Comparison of ENCODE assay signal across 8 cellular contexts in the genomic region with DNA sequence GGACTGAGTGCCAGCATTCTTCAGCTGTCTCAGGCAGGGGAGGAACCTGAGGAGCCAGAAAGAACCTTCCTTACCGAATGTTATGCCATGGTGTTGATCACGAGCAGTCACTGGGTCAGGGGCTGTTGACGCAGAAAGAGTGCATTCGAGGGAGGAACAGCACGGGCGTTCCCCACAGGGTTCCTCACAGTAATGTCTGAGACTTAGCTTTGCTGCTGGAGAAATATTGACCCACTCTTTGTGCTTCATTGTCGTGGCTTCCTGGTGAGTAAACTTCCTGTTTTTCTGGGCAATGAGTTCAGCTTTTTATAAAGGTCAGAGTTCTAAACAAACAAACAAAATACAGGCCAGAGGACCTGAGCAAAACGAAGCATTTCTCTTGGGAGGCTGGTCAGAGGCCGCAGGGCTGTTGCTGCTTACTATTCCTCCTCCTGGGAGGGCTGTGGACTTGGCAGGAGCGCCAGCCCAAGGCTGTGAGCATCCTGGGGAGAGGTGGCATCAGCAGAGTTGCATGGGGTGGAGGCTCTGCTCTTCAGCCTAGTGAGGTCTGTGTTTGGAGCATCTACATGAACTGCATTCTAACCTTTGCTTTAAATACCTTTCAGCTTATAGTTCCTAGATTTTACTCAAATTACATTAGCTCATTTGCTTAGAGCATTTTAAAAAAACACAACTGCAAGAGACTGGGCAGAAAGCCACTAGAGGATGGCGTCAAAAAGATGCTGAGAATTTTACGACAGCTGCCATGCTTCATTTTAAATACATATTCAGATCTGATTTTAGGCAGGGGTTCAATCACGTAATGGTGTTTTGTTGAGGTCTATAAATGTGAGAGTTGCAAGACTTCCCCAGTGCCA.
A peak's percentile ranks its signal among the peaks of the same experiment; 100 is the strongest.
DNase-seq lines count a peak whose midpoint lies in the region; ATAC-seq lines count a peak whose summit lies in the region.

No MANE protein-coding gene starts in this region.

- H4K20me1 ChIP-seq in Karpas-422 (ENCODE audit: insufficient read depth, low read depth, low read length), result no peaks in the 10 kb centered on the region

- H3K27me3 ChIP-seq in subcutaneous abdominal adipose tissue (ENCODE audit: control insufficient read depth in 5 of 5, insufficient read depth in 4 of 5, low read length in 5 of 5) (no peaks in the 10 kb centered on the region), Karpas-422 (ENCODE audit: low read length) (no peaks in the 10 kb centered on the region)

- no peaks in the 10 kb centered on the region for H3K9me3 Mint-ChIP-seq in activated T-cell treated with anti-CD3 and anti-CD28 coated beads, Interleukin-2, amount 50 U/mL, for 72 hours
- H3K9me3 Mint-ChIP-seq in T-helper 2 cell treated with Interferon-gamma antibody and Interleukin-4, amounts not matched to agents 5 μg/mL and 100 μg/mL, for 36 hours, result peaks cover 3% of the 10 kb centered on the region

- H3K4me3 Mint-ChIP-seq in activated T-cell treated with anti-CD3 and anti-CD28 coated beads, Interleukin-2, amount 50 U/mL, for 72 hours, result no peak overlapping the region
- H3K4me3 Mint-ChIP-seq in T-helper 2 cell treated with Interferon-gamma antibody and Interleukin-4, amounts not matched to agents 5 μg/mL and 100 μg/mL, for 36 hours, result no peak overlapping the region

- H3K36me3 ChIP-seq in subcutaneous abdominal adipose tissue (ENCODE audit: control insufficient read depth in 5 of 5, insufficient read depth in 5 of 5, low read length in 5 of 5) (peaks cover 0 to 7% (median 3%) of the 10 kb centered on the region in 5 donors), Karpas-422 (ENCODE audit: insufficient read depth, low read length) (no peaks in the 10 kb centered on the region)

- H3K9me3 ChIP-seq in subcutaneous abdominal adipose tissue (ENCODE audit: control insufficient read depth in 5 of 5, low read length in 5 of 5) (no peaks in the 10 kb centered on the region), Karpas-422 (ENCODE audit: low read length) (no peaks in the 10 kb centered on the region)

- H3K79me2 ChIP-seq in Karpas-422 (ENCODE audit: low read length), result no peaks in the 10 kb centered on the region

- H3K4me1 ChIP-seq in subcutaneous abdominal adipose tissue (ENCODE audit: control insufficient read depth in 5 of 5, insufficient read depth in 5 of 5, low read length in 5 of 5) (peaks cover 0 to 38% (median 4%) of the 10 kb centered on the region in 5 donors), Karpas-422 (ENCODE audit: low read length) (peaks cover 25% of the 10 kb centered on the region)

- H3K4me3 ChIP-seq in subcutaneous abdominal adipose tissue (ENCODE audit: low read depth in 1 of 5, low read length in 5 of 5), result peak overlapping the region in 2 of 5 donors; percentile 8 to 28
- no peak overlapping the region for H3K4me3 ChIP-seq in Karpas-422 (ENCODE audit: low read length)

- no peaks in the 10 kb centered on the region for H3K4me1 Mint-ChIP-seq in activated T-cell treated with anti-CD3 and anti-CD28 coated beads, Interleukin-2, amount 50 U/mL, for 72 hours (ENCODE audit: low read depth)
- peaks cover 9% of the 10 kb centered on the region for H3K4me1 Mint-ChIP-seq in T-helper 2 cell treated with Interferon-gamma antibody and Interleukin-4, amounts not matched to agents 5 μg/mL and 100 μg/mL, for 36 hours (ENCODE audit: low read depth)

- no peak overlapping the region for H2AFZ ChIP-seq in Karpas-422 (ENCODE audit: low read length)

- no peak for ATAC-seq in activated T-cell treated with anti-CD3 and anti-CD28 coated beads, Interleukin-2, amount 50 U/mL, for 72 hours (replicated peaks in 1 of 2)
- no peak for ATAC-seq in HG03135 (IDR thresholded peaks at IDR 0.05; ENCODE audit: unreplicated experiment)

- H3K9ac ChIP-seq in subcutaneous abdominal adipose tissue (ENCODE audit: low read length in 5 of 5) (peak overlapping the region in 1 of 5 donors; percentile 28), Karpas-422 (ENCODE audit: low read length) (no peak overlapping the region)

- no peak overlapping the region for H3K4me2 ChIP-seq in Karpas-422 (ENCODE audit: low read depth, low read length, poor library complexity, severe bottlenecking)

- H3K27ac ChIP-seq in subcutaneous abdominal adipose tissue (ENCODE audit: low read depth, low read length), result peak overlapping the region; percentile 69
- H3K27ac ChIP-seq in Karpas-422 (ENCODE audit: low read length), result no peak overlapping the region

- no peak for DNase-seq in activated T-cell treated with anti-CD3 and anti-CD28 coated beads, Interleukin-2, amount 50 U/mL, for 72 hours
- DNase-seq in activated T-cell treated with anti-CD3 and anti-CD28 coated beads, Interleukin-2, amount 50 U/mL, for 1 hour, result no peak
- DNase-seq in T-helper 2 cell treated with Interferon-gamma antibody and Interleukin-4, amounts not matched to agents 5 μg/mL and 100 μg/mL, for 36 hours (ENCODE audit: low spot score), result no peak
- DNase-seq in foreskin melanocyte (peak; percentile 40), Karpas-422 (no peak), NCI-H2107 (lab: John Stamatoyannopoulos, UW) (no peak)

- no peaks in the 10 kb centered on the region for H3K9me2 ChIP-seq in Karpas-422 (replicated peaks; ENCODE audit: insufficient read depth, low read length)

- no peaks in the 10 kb centered on the region for H3K27me3 Mint-ChIP-seq in activated T-cell treated with anti-CD3 and anti-CD28 coated beads, Interleukin-2, amount 50 U/mL, for 72 hours (ENCODE audit: low read depth)
- no peaks in the 10 kb centered on the region for H3K27me3 Mint-ChIP-seq in T-helper 2 cell treated with Interferon-gamma antibody and Interleukin-4, amounts not matched to agents 5 μg/mL and 100 μg/mL, for 36 hours (ENCODE audit: low read depth)

- peaks cover 13 to 56% of the 10 kb centered on the region in 2 donors for H3K36me3 Mint-ChIP-seq in activated T-cell treated with anti-CD3 and anti-CD28 coated beads, Interleukin-2, amount 50 U/mL, for 72 hours (ENCODE audit: insufficient read depth in 2 of 2)
- H3K36me3 Mint-ChIP-seq in T-helper 2 cell treated with Interferon-gamma antibody and Interleukin-4, amounts not matched to agents 5 μg/mL and 100 μg/mL, for 36 hours (ENCODE audit: low read depth), result peaks cover 79% of the 10 kb centered on the region

- H3K27ac Mint-ChIP-seq in activated T-cell treated with anti-CD3 and anti-CD28 coated beads, Interleukin-2, amount 50 U/mL, for 72 hours, result peak overlapping the region; percentile 66
- H3K27ac Mint-ChIP-seq in T-helper 2 cell treated with Interferon-gamma antibody and Interleukin-4, amounts not matched to agents 5 μg/mL and 100 μg/mL, for 36 hours, result peak overlapping the region; percentile 78
